In the genomic region with DNA sequence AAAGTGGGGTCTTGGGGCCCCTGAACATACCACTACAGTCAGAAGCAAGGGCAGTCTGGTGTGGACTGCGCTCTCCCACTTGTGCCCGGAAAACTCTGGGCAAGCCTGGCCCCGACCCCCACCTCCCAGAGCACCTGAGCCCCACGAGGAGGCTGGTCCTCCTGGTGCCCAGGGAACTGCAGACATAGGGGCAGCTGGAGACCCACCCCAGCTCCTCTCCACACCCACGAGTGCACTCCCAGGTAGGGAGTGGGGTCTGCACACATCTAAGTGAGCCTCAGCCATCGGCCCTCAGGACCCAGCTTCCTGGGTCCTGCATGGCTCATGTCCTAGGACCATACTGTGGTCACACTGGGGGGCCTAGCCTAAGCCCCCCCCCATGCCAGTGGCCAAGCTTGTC, we compare ENCODE assay signal across 1 cellular context.
TF ChIP-seq lines count a peak whose summit lies in the region.

No MANE protein-coding gene starts in this region.

TF ChIP-seq in HepG2, 621 proteins besides CTCF, POLR2A, EP300 and RAD21:
- TF ChIP-seq ZNF530 (CRISPR knock-in tag; IDR thresholded peaks at IDR 0.05; ENCODE audit: low read depth) = no peak
- TF ChIP-seq ZNF230 (CRISPR knock-in tag; IDR thresholded peaks at IDR 0.05) = no peak
- TF ChIP-seq MEIS2 (CRISPR knock-in tag; IDR thresholded peaks at IDR 0.05) = no peak
- no peak for TF ChIP-seq HDAC2 (CRISPR knock-in tag; IDR thresholded peaks at IDR 0.05)
- no peak for TF ChIP-seq JUNB (CRISPR knock-in tag; IDR thresholded peaks at IDR 0.05; ENCODE audit: borderline replicate concordance)
- TF ChIP-seq, protein P1, sequence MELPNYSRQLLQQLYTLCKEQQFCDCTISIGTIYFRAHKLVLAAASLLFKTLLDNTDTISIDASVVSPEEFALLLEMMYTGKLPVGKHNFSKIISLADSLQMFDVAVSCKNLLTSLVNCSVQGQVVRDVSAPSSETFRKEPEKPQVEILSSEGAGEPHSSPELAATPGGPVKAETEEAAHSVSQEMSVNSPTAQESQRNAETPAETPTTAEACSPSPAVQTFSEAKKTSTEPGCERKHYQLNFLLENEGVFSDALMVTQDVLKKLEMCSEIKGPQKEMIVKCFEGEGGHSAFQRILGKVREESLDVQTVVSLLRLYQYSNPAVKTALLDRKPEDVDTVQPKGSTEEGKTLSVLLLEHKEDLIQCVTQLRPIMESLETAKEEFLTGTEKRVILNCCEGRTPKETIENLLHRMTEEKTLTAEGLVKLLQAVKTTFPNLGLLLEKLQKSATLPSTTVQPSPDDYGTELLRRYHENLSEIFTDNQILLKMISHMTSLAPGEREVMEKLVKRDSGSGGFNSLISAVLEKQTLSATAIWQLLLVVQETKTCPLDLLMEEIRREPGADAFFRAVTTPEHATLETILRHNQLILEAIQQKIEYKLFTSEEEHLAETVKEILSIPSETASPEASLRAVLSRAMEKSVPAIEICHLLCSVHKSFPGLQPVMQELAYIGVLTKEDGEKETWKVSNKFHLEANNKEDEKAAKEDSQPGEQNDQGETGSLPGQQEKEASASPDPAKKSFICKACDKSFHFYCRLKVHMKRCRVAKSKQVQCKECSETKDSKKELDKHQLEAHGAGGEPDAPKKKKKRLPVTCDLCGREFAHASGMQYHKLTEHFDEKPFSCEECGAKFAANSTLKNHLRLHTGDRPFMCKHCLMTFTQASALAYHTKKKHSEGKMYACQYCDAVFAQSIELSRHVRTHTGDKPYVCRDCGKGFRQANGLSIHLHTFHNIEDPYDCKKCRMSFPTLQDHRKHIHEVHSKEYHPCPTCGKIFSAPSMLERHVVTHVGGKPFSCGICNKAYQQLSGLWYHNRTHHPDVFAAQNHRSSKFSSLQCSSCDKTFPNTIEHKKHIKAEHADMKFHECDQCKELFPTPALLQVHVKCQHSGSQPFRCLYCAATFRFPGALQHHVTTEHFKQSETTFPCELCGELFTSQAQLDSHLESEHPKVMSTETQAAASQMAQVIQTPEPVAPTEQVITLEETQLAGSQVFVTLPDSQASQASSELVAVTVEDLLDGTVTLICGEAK (IDR thresholded peaks at IDR 0.05) = no peak
- TF ChIP-seq, protein P1 (CRISPR knock-in tag; IDR thresholded peaks at IDR 0.05) = no peak
- TF ChIP-seq, protein P2, sequence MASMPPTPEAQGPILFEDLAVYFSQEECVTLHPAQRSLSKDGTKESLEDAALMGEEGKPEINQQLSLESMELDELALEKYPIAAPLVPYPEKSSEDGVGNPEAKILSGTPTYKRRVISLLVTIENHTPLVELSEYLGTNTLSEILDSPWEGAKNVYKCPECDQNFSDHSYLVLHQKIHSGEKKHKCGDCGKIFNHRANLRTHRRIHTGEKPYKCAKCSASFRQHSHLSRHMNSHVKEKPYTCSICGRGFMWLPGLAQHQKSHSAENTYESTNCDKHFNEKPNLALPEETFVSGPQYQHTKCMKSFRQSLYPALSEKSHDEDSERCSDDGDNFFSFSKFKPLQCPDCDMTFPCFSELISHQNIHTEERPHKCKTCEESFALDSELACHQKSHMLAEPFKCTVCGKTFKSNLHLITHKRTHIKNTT (CRISPR knock-in tag; IDR thresholded peaks at IDR 0.05) = no peak
- TF ChIP-seq ZNF274 (CRISPR knock-in tag; IDR thresholded peaks at IDR 0.05) = no peak
- TF ChIP-seq ZNF350 (CRISPR knock-in tag; IDR thresholded peaks at IDR 0.05; ENCODE audit: borderline replicate concordance, low read depth) = no peak
- no peak for TF ChIP-seq HOXA9 (CRISPR knock-in tag; IDR thresholded peaks at IDR 0.05; ENCODE audit: borderline replicate concordance)
- no peak for TF ChIP-seq ZNF75D (CRISPR knock-in tag; IDR thresholded peaks at IDR 0.05; ENCODE audit: borderline replicate concordance)
- no peak for TF ChIP-seq KDM3A (CRISPR knock-in tag; IDR thresholded peaks at IDR 0.05; ENCODE audit: low read depth)
- no peak for TF ChIP-seq ZEB1 (IDR thresholded peaks at IDR 0.05; ENCODE audit: insufficient replicate concordance, low read depth)
- no peak for TF ChIP-seq HHEX (CRISPR knock-in tag; IDR thresholded peaks at IDR 0.05)
TF ChIP-seq in HepG2: peak in this region for 0.
